In genomic region chr4:83067058-83067639, GRCh38 we compare ENCODE assay signal across 2 cellular contexts.
A peak's percentile ranks its signal among the peaks of the same experiment; 100 is the strongest.
TF ChIP-seq lines count a peak whose summit lies in the region.

No MANE protein-coding gene starts in this region.

TF ChIP-seq in A549, 52 proteins besides CTCF, POLR2A, EP300 and RAD21:
- TF ChIP-seq FOSL2 (IDR thresholded peaks at IDR 0.05) (peak; percentile 10; the same call in 1 of the 2 replicates), FOSL2 (CRISPR knock-in tag; IDR thresholded peaks at IDR 0.05) (peak; percentile 56), CHD2 (IDR thresholded peaks at IDR 0.05; ENCODE audit: low read length, partially characterized antibody) (no peak)

TF ChIP-seq in HEK293, 187 proteins besides CTCF, POLR2A, EP300 and RAD21 (continued from another document):
- TF ChIP-seq GFI1B (tag by site-specific recombination; IDR thresholded peaks at IDR 0.05) (no peak), ZNF600 (tag by site-specific recombination; IDR thresholded peaks at IDR 0.05) (0 out of 2 replicates have a peak, but pooled peaks have one; percentile 25), KLF9 (tag by site-specific recombination; IDR thresholded peaks at IDR 0.05; ENCODE audit: low read depth) (no peak), ZNF449 (tag by site-specific recombination; IDR thresholded peaks at IDR 0.05) (0 out of 2 replicates have a peak, but pooled peaks have one; percentile 16)
